In genomic region chr6:169244684-169245383, GRCh38 we compare ENCODE assay signal across 31 cellular contexts. TPM values are rescaled to one million over a fixed set of nuclear protein-coding genes. Genes with fewer than 3 reads are reported as not detected.
"Had no signal": no experiment of that assay in that cellular context is flagged by ENCODE, and none has a peak within 500 bp of the region (broad histone marks: within the 10 kb centered on the region; RNA-seq: fewer than 3 reads in every experiment).

No MANE protein-coding gene starts in this region.

- H3K27ac ChIP-seq: SJCRH30, WERI-Rb-1 had no signal

- ATAC-seq: activated CD4-positive, alpha-beta T cell treated with anti-CD3 and anti-CD28 coated beads for 36 hours; activated T-cell treated with anti-CD3 and anti-CD28 coated beads, Interleukin-2, amount 50 U/mL, for 72 hours; K562; Panc1 had no signal

- H3K4me3 Mint-ChIP-seq: activated CD4-positive, alpha-beta memory T cell treated with anti-CD3 and anti-CD28 coated beads, Interleukin-2, amount 10 ng/mL, durations not matched to agents 7 days and 5 days; activated CD4-positive, alpha-beta T cell treated with anti-CD3 and anti-CD28 coated beads for 36 hours; activated naive CD4-positive, alpha-beta T cell treated with anti-CD3 and anti-CD28 coated beads, Interleukin-2, amount 10 ng/mL, durations not matched to agents 7 days and 5 days; activated naive CD8-positive, alpha-beta T cell treated with anti-CD3 and anti-CD28 coated beads for 36 hours; activated T-cell treated with anti-CD3 and anti-CD28 coated beads, Interleukin-2, amount 50 U/mL, for 72 hours had no signal

- DNase-seq: activated CD4-positive, alpha-beta memory T cell treated with anti-CD3 and anti-CD28 coated beads, Interleukin-2, amount 10 ng/mL, durations not matched to agents 7 days and 5 days; activated CD4-positive, alpha-beta T cell treated with anti-CD3 and anti-CD28 coated beads for 36 hours; activated CD4-positive, alpha-beta T cell treated with anti-CD3 and anti-CD28 coated beads, Interleukin-2, amount 50 U/mL, for 1 hour; activated gamma-delta T cell treated with Interleukin-2 at 50 U/mL for 16 hours; activated naive CD4-positive, alpha-beta T cell treated with anti-CD3 and anti-CD28 coated beads, Interleukin-2, amount 10 ng/mL, durations not matched to agents 7 days and 5 days; activated naive CD8-positive, alpha-beta T cell treated with anti-CD3 and anti-CD28 coated beads for 36 hours; activated T-cell treated with anti-CD3 and anti-CD28 coated beads for 4 hours; activated T-cell treated with anti-CD3 and anti-CD28 coated beads, Interleukin-2, amount 50 U/mL, for 72 hours; anterior cingulate cortex; Karpas-422; MM.1S; NCI-H1105; NCI-H1436; NCI-H1694 treated with DMSO at 0.1 percent for 48 hours; NCI-H2029 treated with DMSO at 0.1 percent for 48 hours; NCI-H510A treated with DMSO at 0.1 percent for 48 hours; NCI-H69; NK-92 treated with Interleukin-12 subunit alpha and Interleukin-12 subunit beta, amount 100 ng/mL, for 24 hours; OCI-M1; Right ventricle myocardium superior; RPMI8226; SJCRH30; SK-N-SH; T-helper 1 cell; WERI-Rb-1 had no signal

- H3K4me1 ChIP-seq: breast epithelium, SJCRH30 had no signal

- H3K4me1 Mint-ChIP-seq: activated CD4-positive, alpha-beta memory T cell treated with anti-CD3 and anti-CD28 coated beads, Interleukin-2, amount 10 ng/mL, durations not matched to agents 7 days and 5 days; activated CD4-positive, alpha-beta T cell treated with anti-CD3 and anti-CD28 coated beads for 36 hours; activated naive CD4-positive, alpha-beta T cell treated with anti-CD3 and anti-CD28 coated beads, Interleukin-2, amount 10 ng/mL, durations not matched to agents 7 days and 5 days; activated naive CD8-positive, alpha-beta T cell treated with anti-CD3 and anti-CD28 coated beads for 36 hours had no signal

- H3K36me3 ChIP-seq: breast epithelium, SJCRH30, WERI-Rb-1 had no signal

- H3K9me3 ChIP-seq: breast epithelium, SK-N-SH had no signal

- H3K9me3 Mint-ChIP-seq: activated naive CD8-positive, alpha-beta T cell treated with anti-CD3 and anti-CD28 coated beads for 36 hours had no signal

- H3K9ac ChIP-seq: SK-N-SH had no signal

- H3K36me3 Mint-ChIP-seq: activated naive CD4-positive, alpha-beta T cell treated with anti-CD3 and anti-CD28 coated beads, Interleukin-2, amount 10 ng/mL, durations not matched to agents 7 days and 5 days; activated naive CD8-positive, alpha-beta T cell treated with anti-CD3 and anti-CD28 coated beads for 36 hours had no signal

- H3K4me2 ChIP-seq: SK-N-SH had no signal

- H3K27me3 ChIP-seq: breast epithelium, SJCRH30 had no signal

- H3K27me3 Mint-ChIP-seq: activated CD4-positive, alpha-beta memory T cell treated with anti-CD3 and anti-CD28 coated beads, Interleukin-2, amount 10 ng/mL, durations not matched to agents 7 days and 5 days; activated CD4-positive, alpha-beta T cell treated with anti-CD3 and anti-CD28 coated beads for 36 hours had no signal

- H3K27ac Mint-ChIP-seq: activated CD4-positive, alpha-beta memory T cell treated with anti-CD3 and anti-CD28 coated beads, Interleukin-2, amount 10 ng/mL, durations not matched to agents 7 days and 5 days; activated CD4-positive, alpha-beta T cell treated with anti-CD3 and anti-CD28 coated beads for 36 hours; activated naive CD4-positive, alpha-beta T cell treated with anti-CD3 and anti-CD28 coated beads, Interleukin-2, amount 10 ng/mL, durations not matched to agents 7 days and 5 days; activated naive CD8-positive, alpha-beta T cell treated with anti-CD3 and anti-CD28 coated beads for 36 hours; activated T-cell treated with anti-CD3 and anti-CD28 coated beads, Interleukin-2, amount 50 U/mL, for 72 hours; activated T-helper 2 cell treated with anti-CD3 and anti-CD28 coated beads, Interferon-gamma antibody, Interleukin-2, Interleukin-4, amounts not matched to agents 10 μg/mL and 5 μg/mL and 100 μg/mL, durations not matched to agents 14 hours and 24 hours and 36 hours had no signal

- H3K4me3 ChIP-seq: breast epithelium, K562, SJCRH30 had no signal

RNA-seq across cellular contexts. Expression of gene THBS2, which starts 8.8 kb away (rescaled TPM):
- total RNA-seq: activated CD4-positive, alpha-beta memory T cell treated with anti-CD3 and anti-CD28 coated beads, Interleukin-2, amount 10 ng/mL, durations not matched to agents 7 days and 5 days; activated CD4-positive, alpha-beta T cell treated with anti-CD3 and anti-CD28 coated beads for 36 hours; activated CD8-positive, alpha-beta memory T cell treated with anti-CD3 and anti-CD28 coated beads for 36 hours; activated naive CD8-positive, alpha-beta T cell treated with anti-CD3 and anti-CD28 coated beads for 36 hours; activated T-cell treated with anti-CD3 and anti-CD28 coated beads, Interleukin-2, amount 50 U/mL, for 72 hours; activated T-helper 2 cell treated with anti-CD3 and anti-CD28 coated beads, Interferon-gamma antibody, Interleukin-2, Interleukin-4, amounts not matched to agents 10 μg/mL and 5 μg/mL and 100 μg/mL, durations not matched to agents 14 hours and 24 hours and 36 hours; T-helper 2 cell treated with Interferon-gamma antibody and Interleukin-4, amounts not matched to agents 100 ng/mL and 5 ng/mL, for 36 hours had no signal
